Comparison of ENCODE assay signal across 29 cellular contexts in genomic region chr11:98531576-98531975, GRCh38.
"Had no signal": no experiment of that assay in that cellular context is flagged by ENCODE, and none has a peak within 500 bp of the region (broad histone marks: within the 10 kb centered on the region; RNA-seq: fewer than 3 reads in every experiment).

No MANE protein-coding gene starts in this region.

- H3K27me3 ChIP-seq: brain microvascular endothelial cell, esophagus muscularis mucosa had no signal

- H3K27ac ChIP-seq: brain microvascular endothelial cell, esophagus muscularis mucosa, left ventricle myocardium inferior, right lobe of liver, skin epidermis, thoracic aorta had no signal

- ATAC-seq: mucosa of descending colon; natural killer cell treated with Interleukin-12 subunit alpha and Interleukin-12 subunit beta and Interleukin-15 and Interleukin-18, amount 100 ng/mL, for 72 hours; right lobe of liver; T-helper 17 cell had no signal

- H3K4me3 ChIP-seq: esophagus muscularis mucosa, left ventricle myocardium inferior, lung, mucosa of descending colon, right lobe of liver, skin epidermis, thoracic aorta had no signal

- H3K4me1 ChIP-seq: esophagus muscularis mucosa, left ventricle myocardium inferior, right lobe of liver had no signal

- FAIRE-seq: astrocyte, urothelium cell line had no signal

- H3K9me3 ChIP-seq: esophagus muscularis mucosa, right lobe of liver, thoracic aorta had no signal

- DNase-seq: activated CD4-positive, alpha-beta memory T cell treated with anti-CD3 and anti-CD28 coated beads for 36 hours; activated CD4-positive, alpha-beta T cell treated with anti-CD3 and anti-CD28 coated beads, Interleukin-2, amount 10 ng/mL, durations not matched to agents 24 days and 14 days; activated CD4-positive, CD25-positive, alpha-beta regulatory T cell treated with anti-CD3 and anti-CD28 coated beads, Interleukin-2, amount 50 U/mL, for 72 hours; activated CD8-positive, alpha-beta memory T cell treated with anti-CD3 and anti-CD28 coated beads, Interleukin-2, amount 50 U/mL, for 4 hours; activated gamma-delta T cell; activated naive CD4-positive, alpha-beta T cell treated with anti-CD3 and anti-CD28 coated beads, Interleukin-2, amount 10 ng/mL, durations not matched to agents 7 days and 5 days; activated naive CD8-positive, alpha-beta T cell treated with anti-CD3 and anti-CD28 coated beads, Interleukin-2, amount 10 ng/mL, durations not matched to agents 7 days and 5 days; activated T-cell treated with anti-CD3 and anti-CD28 coated beads, Interleukin-2, amount 50 U/mL, for 24 hours; amniotic stem cell; brain microvascular endothelial cell; caudate nucleus; cortex of kidney; foreskin melanocyte; islet precursor cell; left ventricle myocardium inferior; mucosa of descending colon; right lobe of liver; stimulated activated CD4-positive, alpha-beta T cell treated with anti-CD3 and anti-CD28 coated beads, Interleukin-12 subunit alpha, Interleukin-12 subunit beta, amount 100 ng/mL, for 4 hours; stimulated activated CD4-positive, alpha-beta T cell treated with anti-CD3 and anti-CD28 coated beads, Interleukin-4, amount 100 ng/mL, for 1 hour; T-helper 17 cell; T1000; trophoblast cell had no signal

- H3K36me3 ChIP-seq: brain microvascular endothelial cell, esophagus muscularis mucosa, left ventricle myocardium inferior, right lobe of liver, thoracic aorta had no signal
